Comparison of ENCODE assay signal across 24 cellular contexts in the genomic region with DNA sequence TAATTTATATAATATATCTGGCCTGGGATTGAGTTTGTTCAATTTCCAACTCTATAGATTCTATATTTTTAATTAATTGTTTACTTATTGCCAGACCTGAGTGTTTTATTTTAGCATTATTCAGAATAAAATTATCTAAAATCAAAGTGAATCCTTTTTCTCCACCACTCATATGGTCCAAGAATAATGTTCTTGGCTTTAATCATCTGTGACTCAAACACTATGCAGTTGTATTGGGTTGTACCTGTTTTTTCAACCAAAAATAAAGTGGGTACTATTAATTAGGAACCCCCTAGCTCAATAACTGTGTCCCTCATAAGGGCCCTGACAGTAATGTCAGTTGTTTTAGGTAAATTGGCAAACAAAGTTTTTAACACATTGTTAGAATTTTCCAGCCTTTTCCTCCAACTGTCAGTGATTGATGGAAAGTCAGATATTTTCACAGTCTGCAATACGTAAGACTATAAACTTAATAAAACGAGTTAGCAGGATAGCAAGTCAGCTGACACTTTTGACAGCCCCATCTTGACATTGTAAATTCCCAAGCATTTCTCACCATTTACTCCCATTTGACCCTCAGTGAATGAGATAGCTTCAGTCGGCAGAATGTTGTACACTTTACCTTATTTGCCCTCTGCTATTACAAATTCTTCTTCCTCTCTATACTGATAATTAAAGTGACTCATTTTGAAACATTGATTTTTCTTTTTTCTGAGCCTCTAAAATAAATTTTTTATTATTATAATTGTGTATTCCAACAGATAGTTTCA.
"Had no signal": no experiment of that assay in that cellular context is flagged by ENCODE, and none has a peak within 500 bp of the region (broad histone marks: within the 10 kb centered on the region; RNA-seq: fewer than 3 reads in every experiment).

No MANE protein-coding gene starts in this region.

- ATAC-seq: effector memory CD8-positive, alpha-beta T cell; esophagus mucosa; foreskin keratinocyte; gastrocnemius medialis; gastroesophageal sphincter; heart left ventricle; heart right ventricle had no signal

- H3K36me3 ChIP-seq: colonic mucosa, esophagus muscularis mucosa, esophagus squamous epithelium, gastrocnemius medialis, gastroesophageal sphincter, heart left ventricle, heart right ventricle had no signal

- H3K4me1 ChIP-seq: colonic mucosa, esophagus muscularis mucosa, esophagus squamous epithelium, foreskin keratinocyte, gastrocnemius medialis, gastroesophageal sphincter, heart left ventricle, heart right ventricle had no signal

- H3K9me3 ChIP-seq: colonic mucosa, esophagus squamous epithelium, gastrocnemius medialis had no signal

- H3K27ac ChIP-seq: colonic mucosa, coronary artery, dorsolateral prefrontal cortex, epithelial cell of prostate, esophagus muscularis mucosa, esophagus squamous epithelium, foreskin keratinocyte, gastrocnemius medialis, gastroesophageal sphincter, heart left ventricle, heart right ventricle had no signal

- DNase-seq: colonic mucosa; cortex of kidney; dermis blood vessel endothelial cell; dorsolateral prefrontal cortex; effector CD4-positive, alpha-beta T cell; effector CD8-positive, alpha-beta T cell; effector memory CD4-positive, alpha-beta T cell; effector memory CD8-positive, alpha-beta T cell; endodermal cell; erythroblast; esophagus squamous epithelium; foreskin fibroblast; foreskin keratinocyte; foreskin melanocyte; gastrocnemius medialis; glutamatergic neuron; head of caudate nucleus; heart left ventricle; heart right ventricle had no signal

- H3K27me3 ChIP-seq: colonic mucosa, esophagus muscularis mucosa, esophagus squamous epithelium, foreskin keratinocyte, gastrocnemius medialis, gastroesophageal sphincter, heart left ventricle, heart right ventricle had no signal

- H3K4me3 ChIP-seq: colonic mucosa, coronary artery, dorsolateral prefrontal cortex, esophagus muscularis mucosa, esophagus squamous epithelium, gastrocnemius medialis, gastroesophageal sphincter, heart left ventricle, heart right ventricle had no signal
